1 cellular context compared by ENCODE assay signal in the genomic region with DNA sequence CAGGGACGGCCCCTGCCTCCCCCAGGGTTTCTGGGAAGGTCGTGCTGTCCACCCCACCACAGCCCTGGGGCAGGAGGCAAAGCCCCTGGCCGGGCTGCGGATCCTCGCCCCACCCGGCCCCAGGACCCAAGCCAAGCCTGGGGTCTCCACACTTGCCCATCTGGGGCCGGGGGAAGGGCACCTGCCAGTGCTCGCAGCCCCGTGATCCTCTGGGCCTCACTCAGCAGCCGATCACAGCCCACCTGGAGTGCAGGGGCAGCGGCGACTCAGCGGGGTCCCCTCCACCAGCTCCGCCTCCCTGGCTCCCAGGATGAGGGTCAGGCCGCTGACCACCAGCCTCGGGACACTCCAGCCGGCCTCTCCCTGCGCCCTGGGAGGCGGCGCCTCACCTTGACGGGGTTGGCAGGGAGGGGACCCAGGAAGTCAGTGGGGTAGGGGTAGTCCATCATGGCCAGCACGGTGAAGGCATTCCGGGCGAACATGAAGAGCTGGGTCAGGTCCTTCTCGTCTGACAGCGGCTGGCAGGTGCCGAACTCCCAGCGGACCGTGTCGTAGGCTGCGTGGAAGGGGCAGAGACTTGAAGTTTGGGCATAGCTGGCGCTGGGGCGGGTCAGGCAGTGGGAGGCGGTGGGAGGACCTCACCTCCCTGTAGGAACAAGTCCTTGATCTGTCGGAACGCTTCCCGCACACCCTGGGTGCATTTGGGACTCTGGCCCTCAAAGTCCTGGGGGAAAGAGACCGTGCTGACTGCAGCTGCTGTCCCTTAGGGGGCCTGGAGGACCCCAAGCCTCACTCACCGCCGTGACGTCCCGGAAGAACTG.
TF ChIP-seq lines count a peak whose summit lies in the region.

No MANE protein-coding gene starts in this region.

TF ChIP-seq in K562, 482 proteins besides CTCF, POLR2A, EP300 and RAD21:
- peak; percentile 31 for TF ChIP-seq POLR2G (IDR thresholded peaks at IDR 0.05; ENCODE audit: low read depth, low read length)
- TF ChIP-seq ZNF431 (CRISPR knock-in tag; IDR thresholded peaks at IDR 0.05) = no peak
- peak; percentile 55; the same call in 1 of the 2 replicates for TF ChIP-seq RBFOX2 (IDR thresholded peaks at IDR 0.05; ENCODE audit: low read depth, low read length)
TF ChIP-seq in K562: peak in this region for 2.
